Comparison of ENCODE assay signal across 8 cellular contexts in genomic region chr15:31266712-31267111, GRCh38. TPM values are rescaled to one million over a fixed set of nuclear protein-coding genes. Genes with fewer than 3 reads are reported as not detected.
DNase-seq lines count a peak whose midpoint lies in the region; ATAC-seq and TF ChIP-seq lines count a peak whose summit lies in the region.

No MANE protein-coding gene starts in this region.

- H3K9me3 Mint-ChIP-seq in T-cell (no peaks in the 10 kb centered on the region), neural crest cell (no peaks in the 10 kb centered on the region)

- H3K27me3 Mint-ChIP-seq in T-cell (no peaks in the 10 kb centered on the region), neural crest cell (ENCODE audit: low read depth) (no peaks in the 10 kb centered on the region)

- ATAC-seq in GM18867 (IDR thresholded peaks at IDR 0.05; ENCODE audit: unreplicated experiment) = peak; percentile 15
- ATAC-seq in HG02571 (IDR thresholded peaks at IDR 0.05; ENCODE audit: unreplicated experiment) = peak; percentile 8
- ATAC-seq in T-cell (replicated peaks in 1 of 4) = peak; percentile 1 to 40 (median 12)
- no peak for ATAC-seq in HG03108 (IDR thresholded peaks at IDR 0.05; ENCODE audit: unreplicated experiment)
- no peak for ATAC-seq in aorta (ENCODE audit: low FRiP score)

- no peaks in the 10 kb centered on the region for H3K36me3 ChIP-seq in aorta (ENCODE audit: control insufficient read depth in 1 of 2, insufficient read depth in 2 of 2, low read length in 1 of 2)

- H3K4me3 Mint-ChIP-seq in T-cell (peak overlapping the region; percentile 49 to 75 (median 57)), neural crest cell (no peak overlapping the region)

- DNase-seq in T-cell (peak in 1 of 34 experiments; percentile 28), neural crest cell (ENCODE audit: low read depth, low spot score) (no peak), NCI-H1092 treated with DMSO at 0.1 percent for 48 hours (lab: John Stamatoyannopoulos, UW) (no peak), NCI-H1048 (lab: John Stamatoyannopoulos, UW) (no peak), aorta (no peak)

- H3K9me3 ChIP-seq in aorta (ENCODE audit: control insufficient read depth, low read length) = no peaks in the 10 kb centered on the region

- H3K27ac ChIP-seq in aorta (ENCODE audit: low read depth in 1 of 2, low read length in 2 of 2) = no peak overlapping the region

- WGBS in aorta, 2 donors = 90 to 94% methylated on average over 13 of the region's 13 CpGs

- intact Hi-C loops in aorta (cut with DNase I) = no loop called here

- TF ChIP-seq CTCF in neural crest cell (conservative IDR thresholded peaks at IDR 0.05) = no peak

- H3K4me3 ChIP-seq in aorta (ENCODE audit: low read length in 2 of 2) = no peak overlapping the region

- no peaks in the 10 kb centered on the region for H3K27me3 ChIP-seq in aorta (ENCODE audit: control insufficient read depth in 1 of 2, insufficient read depth in 2 of 2, low read length in 1 of 2)

- CTCF ChIA-PET in T-cell (lab: Charles Lee) = interaction anchor here in 1 of 2 donors (0.8 kb wide), 1 partner anchor 58 kb away, joined by 3 read pairs; no protein-coding TSS in a partner anchor

- H3K27ac Mint-ChIP-seq in T-cell (peak overlapping the region; percentile 96 to 97), neural crest cell (ENCODE audit: unreplicated experiment) (peak overlapping the region; percentile 87)

- H3K4me1 Mint-ChIP-seq in T-cell (peaks cover 89 to 95% (median 94%) of the 10 kb centered on the region in 3 donors), neural crest cell (peaks cover 26% of the 10 kb centered on the region)

- no peaks in the 10 kb centered on the region for H3K36me3 Mint-ChIP-seq in T-cell
- H3K36me3 Mint-ChIP-seq in neural crest cell (ENCODE audit: low read depth) = no peaks in the 10 kb centered on the region

- POLR2A ChIA-PET in T-cell (lab: Charles Lee) = interaction anchor here in 1 of 2 donors (0.5 to 0.6 kb wide), 2 partner anchors 62 to 78 kb away, joined by 4 read pairs; no protein-coding TSS in a partner anchor

- no peaks in the 10 kb centered on the region for H3K4me1 ChIP-seq in aorta (ENCODE audit: control insufficient read depth in 1 of 2, insufficient read depth in 2 of 2, low read length in 2 of 2)

RNA-seq across cellular contexts. Expression of gene KLF13, which starts 59.9 kb away (rescaled TPM):
- total RNA-seq in T-cell (100 to 1,000 TPM; 218 to 327 (median 288) TPM), neural crest cell (43.3 and 44.6 TPM in 2 replicates), aorta (10 to 100 TPM; 31.3 to 58.7 TPM)
- polyA plus RNA-seq in aorta = 10 to 100 TPM; 27.2 to 35.9 TPM

Comparison
In these comparisons a context has a peak if more than half of its experiments do, and no peak if none do; other contexts are left out.
1. ATAC-seq: peak in GM18867 (single experiment), HG02571 (single experiment) and T-cell (4 of 4); none in HG03108 (single experiment) and aorta (single experiment).